In genomic region chr17:5686246-5686645, GRCh38 we compare ENCODE assay signal across 21 cellular contexts.
"Had no signal": no experiment of that assay in that cellular context is flagged by ENCODE, and none has a peak within 500 bp of the region (broad histone marks: within the 10 kb centered on the region; RNA-seq: fewer than 3 reads in every experiment).

No MANE protein-coding gene starts in this region.

- H3K36me3 ChIP-seq: esophagus muscularis mucosa, gastrocnemius medialis, left ventricle myocardium inferior, lower lobe of right lung, neural progenitor cell, ovary, suprapubic skin, thyroid gland, upper lobe of left lung, uterus had no signal

- H3K27me3 ChIP-seq: neural progenitor cell, ovary, thyroid gland, upper lobe of left lung, uterus had no signal

- H3K9ac ChIP-seq: neural progenitor cell had no signal

- H2AFZ ChIP-seq: neural progenitor cell had no signal

- DNase-seq: cortex of kidney; effector memory CD8-positive, alpha-beta T cell; gastrocnemius medialis; glutamatergic neuron; left ventricle myocardium inferior; lower lobe of right lung; midbrain; nucleus accumbens; ovary; right cardiac atrium; stimulated activated CD4-positive, alpha-beta T cell treated with anti-CD3 and anti-CD28 coated beads, Interleukin-2, amount 100 ng/mL, for 48 hours; stimulated activated naive CD8-positive, alpha-beta T cell treated with anti-CD3 and anti-CD28 coated beads, Interleukin-15, Interleukin-2, amounts not matched to agents 100 U/mL and 50 U/mL, for 24 hours; thyroid gland; upper lobe of left lung; uterus had no signal

- H3K4me2 ChIP-seq: neural progenitor cell, smooth muscle cell had no signal

- H3K27ac ChIP-seq: epithelial cell of prostate, esophagus muscularis mucosa, gastrocnemius medialis, left ventricle myocardium inferior, lower lobe of right lung, neural progenitor cell, ovary, suprapubic skin, thyroid gland, upper lobe of left lung, uterus had no signal

- ATAC-seq: effector memory CD8-positive, alpha-beta T cell; gastrocnemius medialis; lower lobe of right lung; natural killer cell treated with Interleukin-12 subunit alpha and Interleukin-12 subunit beta and Interleukin-15 and Interleukin-18, amount 100 ng/mL, for 72 hours; right cardiac atrium; stimulated activated naive CD8-positive, alpha-beta T cell treated with anti-CD3 and anti-CD28 coated beads, Interleukin-15, Interleukin-2, amounts not matched to agents 100 U/mL and 50 U/mL, for 24 hours had no signal

- H3K9me3 ChIP-seq: gastrocnemius medialis, lower lobe of right lung, ovary, suprapubic skin, thyroid gland, uterus had no signal

- H3K4me1 ChIP-seq: esophagus muscularis mucosa, gastrocnemius medialis, left ventricle myocardium inferior, lower lobe of right lung, suprapubic skin, thyroid gland, upper lobe of left lung, uterus had no signal

- H3K4me3 ChIP-seq: esophagus muscularis mucosa, gastrocnemius medialis, left ventricle myocardium inferior, lower lobe of right lung, neural progenitor cell, ovary, smooth muscle cell, suprapubic skin, thyroid gland, upper lobe of left lung, uterus had no signal
